In genomic region chr12:91467686-91468085, GRCh38 we compare ENCODE assay signal across 7 cellular contexts.
"Had no signal": no experiment of that assay in that cellular context is flagged by ENCODE, and none has a peak within 500 bp of the region (broad histone marks: within the 10 kb centered on the region; RNA-seq: fewer than 3 reads in every experiment).

No MANE protein-coding gene starts in this region.

- DNase-seq: IMR-90, KBM-7, KG1 had no signal

- H3K9ac ChIP-seq: KMS-11 had no signal

- H3K4me2 ChIP-seq: KMS-11 had no signal

- ATAC-seq: HepG2 had no signal

- FAIRE-seq: HepG2, HTR-8/SVneo had no signal

- H3K27ac ChIP-seq: HL-60, KMS-11 had no signal
